9 cellular contexts compared by ENCODE assay signal in genomic region chr15:82647835-82648256, GRCh38. TPM values are rescaled to one million over a fixed set of nuclear protein-coding genes. Genes with fewer than 3 reads are reported as not detected.
DNase-seq lines count a peak whose midpoint lies in the region; ATAC-seq and TF ChIP-seq lines count a peak whose summit lies in the region.
"Had no signal": no experiment of that assay in that cellular context is flagged by ENCODE, and none has a peak within 500 bp of the region (broad histone marks: within the 10 kb centered on the region; RNA-seq: fewer than 3 reads in every experiment).

No MANE protein-coding gene starts in this region.

- no peaks in the 10 kb centered on the region for H3K36me3 ChIP-seq in right lobe of liver

- in situ Hi-C loops in astrocyte of the cerebellum (cut with HindIII; ENCODE audit: low sequenced_read_pairs) = no loop called here

- peaks cover 0 to 16% (median 3%) of the 10 kb centered on the region in 4 donors for H3K4me1 ChIP-seq in right lobe of liver

- no peak overlapping the region for H3K27ac ChIP-seq in right lobe of liver
- H3K27ac ChIP-seq: HL-60 had no signal

- no peaks in the 10 kb centered on the region for H3K9me3 ChIP-seq in right lobe of liver

- no peak for TF ChIP-seq POLR2A in right lobe of liver (IDR thresholded peaks at IDR 0.05)

- peak; percentile 4 for DNase-seq in ELR (ENCODE audit: low read depth)
- peak; percentile 23 for DNase-seq in NCI-H69 (lab: John Stamatoyannopoulos, UW)
- DNase-seq in astrocyte of the cerebellum (ENCODE audit: low read depth) = no peak
- no peak for DNase-seq in right lobe of liver
- peak; percentile 24 to 27 for DNase-seq in stimulated activated CD8-positive, alpha-beta memory T cell treated with anti-CD3 and anti-CD28 coated beads, Interleukin-2, amount 100 ng/mL, for 1 hour (ENCODE audit: low read depth in 2 of 2)
- DNase-seq in medulla oblongata (ENCODE audit: extremely low spot score) = no peak
- DNase-seq in KG1 (lab: John Stamatoyannopoulos, UW) = no peak

- WGBS in right lobe of liver (ENCODE audit: insufficient coverage, low coverage, low lambda C conversion rate, missing lambda C conversion rate) = no CpG with 5 or more reads among the region's 49 CpGs

- H3K27me3 ChIP-seq in right lobe of liver = peaks cover 0 to 24% of the 10 kb centered on the region in 2 donors

- TF ChIP-seq CTCF in astrocyte of the cerebellum (IDR thresholded peaks at IDR 0.05; ENCODE audit: low read depth, low read length, missing control alignments) (no peak), right lobe of liver (IDR thresholded peaks at IDR 0.05) (no peak)

- ATAC-seq in right lobe of liver (no peak), GM21515 (IDR thresholded peaks at IDR 0.05; ENCODE audit: unreplicated experiment) (no peak)

- intact Hi-C loops in right lobe of liver (cut with DNase I) = no loop called here

- H3K4me3 ChIP-seq in astrocyte of the cerebellum (ENCODE audit: low read depth, low read length) = peak overlapping the region; percentile 29
- H3K4me3 ChIP-seq in right lobe of liver = peak overlapping the region; percentile 25 to 44 (median 25)

RNA-seq across cellular contexts. Expression of gene CPEB1, which starts 0.7 kb away (rescaled TPM):
- total RNA-seq in right lobe of liver = not detected

Comparison
In these comparisons a context has a peak if more than half of its experiments do, and no peak if none do; other contexts are left out.
1. DNase-seq: peak in ELR (single experiment), NCI-H69 (single experiment) and stimulated activated CD8-positive, alpha-beta memory T cell treated with anti-CD3 and anti-CD28 coated beads, Interleukin-2, amount 100 ng/mL, for 1 hour (2 of 2); none in astrocyte of the cerebellum (single experiment), right lobe of liver (0 of 3), medulla oblongata (single experiment) and KG1 (single experiment).